ENCODE assay signal across 27 cellular contexts in the genomic region with DNA sequence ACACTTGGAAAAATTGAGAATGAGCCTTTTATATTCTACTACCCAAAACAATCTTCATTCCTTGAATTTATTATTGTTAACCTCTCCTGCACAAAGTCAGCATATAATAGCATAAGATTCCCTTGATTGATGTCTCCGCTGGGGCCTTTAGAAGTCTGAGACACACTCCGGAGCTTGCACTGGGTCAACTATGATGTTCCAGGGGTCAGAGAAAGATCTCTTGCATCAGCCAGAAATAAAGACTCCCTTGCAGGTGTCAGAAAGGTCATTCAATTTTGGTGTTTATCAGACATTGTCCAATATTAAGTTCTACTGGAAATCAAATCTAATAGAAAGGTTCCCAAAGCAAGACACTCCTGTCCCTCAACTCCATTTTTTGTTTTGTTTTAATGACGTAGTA.
"Had no signal": no experiment of that assay in that cellular context is flagged by ENCODE, and none has a peak within 500 bp of the region (broad histone marks: within the 10 kb centered on the region; RNA-seq: fewer than 3 reads in every experiment).

No MANE protein-coding gene starts in this region.

- H3K9me3 Mint-ChIP-seq: activated naive CD4-positive, alpha-beta T cell treated with anti-CD3 and anti-CD28 coated beads, Interleukin-2, amount 50 U/mL, for 72 hours; activated T-cell treated with anti-CD3 and anti-CD28 coated beads, Interleukin-2, amount 50 U/mL, for 24 hours; activated T-helper 17 cell treated with anti-CD3 and anti-CD28 coated beads, Interleukin-2, amount 50 U/mL, for 72 hours; naive thymus-derived CD8-positive, alpha-beta T cell; T-helper 2 cell treated with Interferon-gamma antibody and Interleukin-4, amounts not matched to agents 5 μg/mL and 100 μg/mL, for 36 hours had no signal

- H3K4me3 ChIP-seq: adrenal gland, ascending aorta, breast epithelium, coronary artery, lung, sigmoid colon, testis, vagina had no signal

- H3K4me1 Mint-ChIP-seq: activated T-helper 17 cell treated with anti-CD3 and anti-CD28 coated beads, Interleukin-2, amount 50 U/mL, for 72 hours; naive thymus-derived CD8-positive, alpha-beta T cell had no signal

- DNase-seq: activated CD4-positive, alpha-beta T cell treated with anti-CD3 and anti-CD28 coated beads for 1 hour; activated CD4-positive, alpha-beta T cell treated with anti-CD3 and anti-CD28 coated beads, Interleukin-2, amount 50 U/mL, for 4 hours; activated CD8-positive, alpha-beta memory T cell treated with anti-CD3 and anti-CD28 coated beads for 24 hours; activated CD8-positive, alpha-beta memory T cell treated with anti-CD3 and anti-CD28 coated beads, Interleukin-2, amount 50 U/mL, for 4 hours; activated T-cell treated with anti-CD3 and anti-CD28 coated beads, Interleukin-2, amount 50 U/mL, for 24 hours; adrenal gland; cerebellar nuclear complex; kidney; naive thymus-derived CD8-positive, alpha-beta T cell; sigmoid colon; stimulated activated CD4-positive, alpha-beta T cell treated with anti-CD3 and anti-CD28 coated beads, Interleukin-2, amount 100 ng/mL, for 48 hours; stimulated activated CD8-positive, alpha-beta memory T cell treated with anti-CD3 and anti-CD28 coated beads, Interleukin-4, amount 100 ng/mL, for 48 hours; stimulated activated naive CD4-positive, alpha-beta T cell; testis; trophoblast cell had no signal

- H3K36me3 Mint-ChIP-seq: activated naive CD4-positive, alpha-beta T cell treated with anti-CD3 and anti-CD28 coated beads, Interleukin-2, amount 50 U/mL, for 72 hours; naive thymus-derived CD8-positive, alpha-beta T cell had no signal

- H3K27ac Mint-ChIP-seq: activated naive CD4-positive, alpha-beta T cell treated with anti-CD3 and anti-CD28 coated beads, Interleukin-2, amount 50 U/mL, for 72 hours; activated T-cell treated with anti-CD3 and anti-CD28 coated beads, Interleukin-2, amount 50 U/mL, for 24 hours; activated T-helper 17 cell treated with anti-CD3 and anti-CD28 coated beads, Interleukin-2, amount 50 U/mL, for 72 hours; T-helper 2 cell treated with Interferon-gamma antibody and Interleukin-4, amounts not matched to agents 5 μg/mL and 100 μg/mL, for 36 hours had no signal

- H3K27me3 ChIP-seq: adrenal gland, ascending aorta, breast epithelium, sigmoid colon, testis, vagina had no signal

- H3K4me1 ChIP-seq: adrenal gland, ascending aorta, breast epithelium, testis, vagina had no signal

- ATAC-seq: activated naive CD4-positive, alpha-beta T cell treated with anti-CD3 and anti-CD28 coated beads, Interleukin-2, amount 50 U/mL, for 72 hours; activated T-helper 17 cell treated with anti-CD3 and anti-CD28 coated beads, Interleukin-2, amount 50 U/mL, for 72 hours; left lobe of liver; naive thymus-derived CD8-positive, alpha-beta T cell had no signal

- H3K9me3 ChIP-seq: adrenal gland, ascending aorta, breast epithelium, sigmoid colon, testis, vagina had no signal

- H3K27ac ChIP-seq: adrenal gland, ascending aorta, breast epithelium, coronary artery, epithelial cell of prostate, testis, vagina, VCaP had no signal

- H3K4me3 Mint-ChIP-seq: activated T-cell treated with anti-CD3 and anti-CD28 coated beads, Interleukin-2, amount 50 U/mL, for 24 hours; activated T-helper 17 cell treated with anti-CD3 and anti-CD28 coated beads, Interleukin-2, amount 50 U/mL, for 72 hours; mesothelial cell of epicardium; naive thymus-derived CD8-positive, alpha-beta T cell; T-helper 2 cell treated with Interferon-gamma antibody and Interleukin-4, amounts not matched to agents 5 μg/mL and 100 μg/mL, for 36 hours had no signal

- H3K36me3 ChIP-seq: adrenal gland, ascending aorta, breast epithelium, sigmoid colon, vagina had no signal
